Comparison of ENCODE assay signal across 9 cellular contexts in genomic region chr19:50333737-50334617, GRCh38. TPM values are rescaled to one million over a fixed set of nuclear protein-coding genes. Genes with fewer than 3 reads are reported as not detected.
DNase-seq lines count a peak whose midpoint lies in the region; ATAC-seq and TF ChIP-seq lines count a peak whose summit lies in the region.
"Had no signal": no experiment of that assay in that cellular context is flagged by ENCODE, and none has a peak within 500 bp of the region (broad histone marks: within the 10 kb centered on the region; RNA-seq: fewer than 3 reads in every experiment).

No MANE protein-coding gene starts in this region.

- H3F3A ChIP-seq in SK-N-SH (replicated peaks; ENCODE audit: insufficient read depth), result peaks cover 9% of the 10 kb centered on the region

- DNase-seq in Ammon's horn (ENCODE audit: low spot score) (peak; percentile 88), SK-N-SH (peak; percentile 98), hepatic stellate cell (ENCODE audit: low spot score) (peak; percentile 98), gastrocnemius medialis (peak; percentile 13 to 36), HCEC 1CT (no peak)
- peak; percentile 47 for DNase-seq in activated naive CD8-positive, alpha-beta T cell treated with anti-CD3 and anti-CD28 coated beads, Interleukin-2, amount 50 U/mL, for 16 hours (ENCODE audit: low read depth, low spot score)

- TF ChIP-seq CTCF in SK-N-SH (IDR thresholded peaks at IDR 0.05) (no peak), gastrocnemius medialis (IDR thresholded peaks at IDR 0.05 in 4 of 5, conservative IDR thresholded peaks at IDR 0.05 in 1 of 5) (no peak)

- no peak for TF ChIP-seq RAD21 in SK-N-SH (IDR thresholded peaks at IDR 0.05; ENCODE audit: low read length)

- peaks cover 7 to 35% of the 10 kb centered on the region in 2 experiments; a peak in 2 of 4 replicates for H3K4me1 ChIP-seq in SK-N-SH (ENCODE audit: control insufficient read depth in 1 of 2, insufficient read depth in 2 of 2, low read depth in 1 of 2, low read length in 1 of 2)
- H3K4me1 ChIP-seq in gastrocnemius medialis, result peaks cover 29 to 33% of the 10 kb centered on the region in 2 donors

- no peaks in the 10 kb centered on the region for H3K36me3 ChIP-seq in SK-N-SH (replicated peaks in 1 of 2; ENCODE audit: control insufficient read depth in 1 of 2, insufficient read depth in 2 of 2, low read length in 1 of 2)
- H3K36me3 ChIP-seq in gastrocnemius medialis, result no peaks in the 10 kb centered on the region

- no peaks in the 10 kb centered on the region for H4K20me1 ChIP-seq in SK-N-SH (ENCODE audit: insufficient read depth)

- no peaks in the 10 kb centered on the region for H3K9me2 ChIP-seq in SK-N-SH

- ATAC-seq in HG03439 (IDR thresholded peaks at IDR 0.05; ENCODE audit: unreplicated experiment), result peak; percentile 24
- peak; percentile 47 to 50 for ATAC-seq in gastrocnemius medialis

- peak overlapping the region; percentile 80 for H2AFZ ChIP-seq in SK-N-SH (ENCODE audit: low read depth)

- TF ChIP-seq POLR2A in GM18951 (IDR thresholded peaks at IDR 0.05; ENCODE audit: extremely low read depth, insufficient read depth, insufficient read length) (peak; percentile 51), gastrocnemius medialis (IDR thresholded peaks at IDR 0.05) (peak; percentile 60 to 69)

- H3K27ac ChIP-seq in SK-N-SH (ENCODE audit: low read depth in 2 of 2, low read length in 1 of 2) (peak overlapping the region in 1 of 2 experiments; percentile 88; a peak in 2 of 4 replicates), gastrocnemius medialis (peak overlapping the region; percentile 77 to 84 (median 82))

- peak overlapping the region; percentile 64 for H3K4me2 ChIP-seq in SK-N-SH

- CTCF ChIA-PET in SK-N-SH (lab: Yijun Ruan, JAX), result interaction anchor here (0.7 to 5.2 kb wide), 3 partner anchors 18 to 222 kb away, joined by 3 to 33 read pairs (median 3); no protein-coding TSS in a partner anchor

- intact Hi-C loops in gastrocnemius medialis (cut with DNase I; ENCODE audit: low total_unique reads), result loop anchor here (2.0 to 5.0 kb wide), 2 partner anchors 48 to 129 kb away; partner anchors contain the start of gene POLD1

- no peak for TF ChIP-seq EP300 in SK-N-SH (IDR thresholded peaks at IDR 0.05; ENCODE audit: borderline replicate concordance in 1 of 2, low read depth in 1 of 2, low read length in 1 of 2)

- H3K79me2 ChIP-seq in SK-N-SH (ENCODE audit: insufficient read depth), result no peaks in the 10 kb centered on the region

- peak overlapping the region; percentile 28; the same call in 1 of the 2 replicates for H3K9ac ChIP-seq in SK-N-SH

- in situ Hi-C loops in GM18951 (cut with MboI; ENCODE audit: low sequenced_read_pairs, unreplicated experiment) (no loop called here), gastrocnemius medialis (cut with MboI; ENCODE audit: low sequenced_read_pairs in 4 of 4) (no loop called here)

- H3K4me3 ChIP-seq in SK-N-SH (ENCODE audit: low read depth in 2 of 2, low read length in 1 of 2) (peak overlapping the region; percentile 51 to 58), gastrocnemius medialis (peak overlapping the region; percentile 50 to 65 (median 60))

- WGBS in SK-N-SH (ENCODE audit: low lambda C conversion rate), result 9% methylated on average over 49 of the region's 54 CpGs

- POLR2A ChIA-PET in SK-N-SH (lab: Yijun Ruan, JAX), result interaction anchor here (0.7 to 1.5 kb wide), 4 partner anchors 10 to 23 kb away, joined by 3 to 11 read pairs (median 6); no protein-coding TSS in a partner anchor

- H3K27me3 ChIP-seq in SK-N-SH (ENCODE audit: insufficient read depth) (no peaks in the 10 kb centered on the region), gastrocnemius medialis (peaks cover 0 to 11% (median 8%) of the 10 kb centered on the region in 3 donors)

- H3K9me3 ChIP-seq in SK-N-SH, result no peaks in the 10 kb centered on the region
- no peaks in the 10 kb centered on the region for H3K9me3 ChIP-seq in gastrocnemius medialis

TF ChIP-seq in SK-N-SH, 30 proteins besides CTCF, POLR2A, EP300 and RAD21 (continues in another document):
- TF ChIP-seq GABPA (IDR thresholded peaks at IDR 0.05; ENCODE audit: low read depth), result no peak
- no peak for TF ChIP-seq USF1 (IDR thresholded peaks at IDR 0.05; ENCODE audit: borderline replicate concordance, low read depth)
- no peak for TF ChIP-seq SIN3A (IDR thresholded peaks at IDR 0.05; ENCODE audit: borderline replicate concordance, low read depth, low read length)
- TF ChIP-seq RXRA (IDR thresholded peaks at IDR 0.05; ENCODE audit: borderline replicate concordance, low read depth), result no peak
- TF ChIP-seq MAX (IDR thresholded peaks at IDR 0.05; ENCODE audit: low read depth), result peak; percentile 99
- TF ChIP-seq TAF1 (IDR thresholded peaks at IDR 0.05; ENCODE audit: borderline replicate concordance, low read depth, low read length), result 0 out of 2 replicates have a peak, but pooled peaks have one; percentile 27
- TF ChIP-seq MEF2A (IDR thresholded peaks at IDR 0.05; ENCODE audit: borderline replicate concordance, low read depth), result no peak
- no peak for TF ChIP-seq USF2 (IDR thresholded peaks at IDR 0.05; ENCODE audit: borderline replicate concordance, low read depth, low read length)
- TF ChIP-seq FOXM1 (IDR thresholded peaks at IDR 0.05; ENCODE audit: low read depth), result no peak
- no peak for TF ChIP-seq RFX5 (IDR thresholded peaks at IDR 0.05; ENCODE audit: low read length)
- no peak for TF ChIP-seq MXI1 (IDR thresholded peaks at IDR 0.05; ENCODE audit: low read depth, low read length)
- TF ChIP-seq POLR2AphosphoS5 (IDR thresholded peaks at IDR 0.05; ENCODE audit: low read depth, low read length), result peak; percentile 82
- TF ChIP-seq, protein P1, sequence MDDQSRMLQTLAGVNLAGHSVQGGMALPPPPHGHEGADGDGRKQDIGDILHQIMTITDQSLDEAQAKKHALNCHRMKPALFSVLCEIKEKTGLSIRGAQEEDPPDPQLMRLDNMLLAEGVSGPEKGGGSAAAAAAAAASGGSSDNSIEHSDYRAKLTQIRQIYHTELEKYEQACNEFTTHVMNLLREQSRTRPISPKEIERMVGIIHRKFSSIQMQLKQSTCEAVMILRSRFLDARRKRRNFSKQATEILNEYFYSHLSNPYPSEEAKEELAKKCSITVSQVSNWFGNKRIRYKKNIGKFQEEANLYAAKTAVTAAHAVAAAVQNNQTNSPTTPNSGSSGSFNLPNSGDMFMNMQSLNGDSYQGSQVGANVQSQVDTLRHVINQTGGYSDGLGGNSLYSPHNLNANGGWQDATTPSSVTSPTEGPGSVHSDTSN (IDR thresholded peaks at IDR 0.05), result no peak
- peak; percentile 95 for TF ChIP-seq NRF1 (IDR thresholded peaks at IDR 0.05; ENCODE audit: low read depth, low read length)
- TF ChIP-seq GATA2 (CRISPR knock-in tag; IDR thresholded peaks at IDR 0.05), result no peak

RNA-seq across cellular contexts. Expression of gene KCNC3, which starts 4.8 kb away (rescaled TPM):
- polyA plus RNA-seq in SK-N-SH (2012; rRNA removed), result 0.26 and 0.30 TPM in 2 replicates
- 0.14 and 0.37 TPM in 2 replicates for polyA plus RNA-seq in SK-N-SH (2012; cell fraction: cytosol; rRNA removed)
- 2.4 and 2.7 TPM in 2 replicates for polyA plus RNA-seq in SK-N-SH (2012; cell fraction: nucleus; rRNA removed)
- total RNA-seq in gastrocnemius medialis, result 1 to 10 TPM in 1 of 4 donors, under 1 TPM in 3; 0.25 to 1.4 (median 0.53) TPM
- total RNA-seq: LHCN-M2 had no signal

RNA-seq across cellular contexts. Expression of gene NAPSA, which starts 31.5 kb away (rescaled TPM):
- 0.43 and 0.76 TPM in 2 replicates for polyA plus RNA-seq in SK-N-SH (2012; rRNA removed)
- polyA plus RNA-seq in SK-N-SH (2012; cell fraction: cytosol; rRNA removed), result 0.05 and 0.20 TPM in 2 replicates
- 3.4 and 4.7 TPM in 2 replicates for polyA plus RNA-seq in SK-N-SH (2012; cell fraction: nucleus; rRNA removed)
- under 1 TPM in 1 of 4 donors, not detected in 3; 0.09 TPM for total RNA-seq in gastrocnemius medialis

RNA-seq across cellular contexts. Expression of gene NR1H2, which starts 42.3 kb away (rescaled TPM):
- 72.8 and 108 TPM in 2 replicates for polyA plus RNA-seq in SK-N-SH (2012; rRNA removed)
- 66.3 and 75.1 TPM in 2 replicates for polyA plus RNA-seq in SK-N-SH (2012; cell fraction: cytosol; rRNA removed)
- polyA plus RNA-seq in SK-N-SH (2012; cell fraction: nucleus; rRNA removed), result 141 and 150 TPM in 2 replicates
- 100 to 1,000 TPM; 155 to 232 (median 200) TPM for total RNA-seq in gastrocnemius medialis

RNA-seq across cellular contexts. Expression of gene POLD1, which starts 50.2 kb away (rescaled TPM):
- 28.6 and 33.6 TPM in 2 replicates for polyA plus RNA-seq in SK-N-SH (2012; rRNA removed)
- polyA plus RNA-seq in SK-N-SH (2012; cell fraction: cytosol; rRNA removed), result 8.1 and 14.9 TPM in 2 replicates
- polyA plus RNA-seq in SK-N-SH (2012; cell fraction: nucleus; rRNA removed), result 109 and 151 TPM in 2 replicates
- total RNA-seq in gastrocnemius medialis, result 10 to 100 TPM in 1 of 4 donors, 1 to 10 TPM in 3; 4.0 to 18.3 (median 6.0) TPM
